9 cellular contexts compared by ENCODE assay signal in the genomic region with DNA sequence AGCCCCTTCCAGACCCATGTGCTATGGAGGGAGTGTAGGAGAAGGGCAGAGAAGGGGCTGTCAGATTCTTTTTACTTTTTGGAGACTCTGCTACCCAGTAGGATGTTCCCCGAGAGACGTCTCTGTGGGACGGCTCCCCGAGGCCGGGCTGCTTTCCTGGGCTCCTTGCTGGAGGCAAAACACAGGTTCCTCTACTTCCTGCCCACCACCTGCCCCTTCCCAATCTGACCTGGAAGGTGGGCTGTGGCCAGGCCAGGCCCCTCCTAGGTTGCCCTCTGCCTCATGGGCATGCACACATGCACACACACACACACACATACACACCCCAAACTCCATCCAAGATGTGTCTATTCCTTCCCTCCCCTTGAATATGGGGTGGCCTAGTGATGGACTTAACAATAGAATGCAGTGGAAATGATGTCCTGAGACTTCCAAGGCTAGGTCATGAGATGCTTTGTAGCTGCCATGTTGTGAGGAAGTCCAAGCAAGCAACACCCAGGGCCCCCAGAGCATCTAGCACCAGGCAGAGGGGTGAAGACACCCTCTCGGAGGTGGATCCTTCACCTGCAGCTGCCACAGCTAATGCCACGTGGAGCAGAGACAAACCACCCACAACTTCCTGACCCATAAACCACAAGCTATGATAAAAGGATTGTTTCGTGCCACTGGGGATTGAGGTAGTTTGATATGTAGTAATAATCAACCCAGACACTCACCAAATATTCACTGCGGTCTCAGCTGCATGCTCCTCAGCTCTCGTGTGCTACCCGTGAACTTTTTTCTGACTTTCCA. TPM values are rescaled to one million over a fixed set of nuclear protein-coding genes. Genes with fewer than 3 reads are reported as not detected.
DNase-seq lines count a peak whose midpoint lies in the region; ATAC-seq and TF ChIP-seq lines count a peak whose summit lies in the region.
"Had no signal": no experiment of that assay in that cellular context is flagged by ENCODE, and none has a peak within 500 bp of the region (broad histone marks: within the 10 kb centered on the region; RNA-seq: fewer than 3 reads in every experiment).

No MANE protein-coding gene starts in this region.

- peak; percentile 73 for DNase-seq in GM12865 (ENCODE audit: low read depth)
- peak in 2 of 3 donors; percentile 45 to 55 for DNase-seq in T-helper 17 cell
- no peak for DNase-seq in colonic mucosa
- peak; percentile 64 for DNase-seq in stimulated activated CD8-positive, alpha-beta memory T cell treated with anti-CD3 and anti-CD28 coated beads, Interleukin-4, amount 100 ng/mL, for 24 hours (ENCODE audit: low read depth)
- DNase-seq in DMS 273 treated with DMSO at 0.1 percent for 48 hours (lab: John Stamatoyannopoulos, UW), result no peak
- no peak for DNase-seq in SJCRH30

- intact Hi-C loops in colonic mucosa (cut with DNase I), result no loop called here

- peak; percentile 51 for ATAC-seq in HG02798 (IDR thresholded peaks at IDR 0.05; ENCODE audit: poor library complexity, unreplicated experiment)
- ATAC-seq in T-helper 17 cell, result peak; percentile 93
- ATAC-seq in GM19455 (IDR thresholded peaks at IDR 0.05; ENCODE audit: unreplicated experiment), result no peak

- peaks cover 4% of the 10 kb centered on the region for H3K27me3 Mint-ChIP-seq in T-helper 17 cell

- no peak for TF ChIP-seq CTCF in GM12865 (IDR thresholded peaks at IDR 0.05; ENCODE audit: insufficient read depth, low read depth, low read length, missing control alignments)
- TF ChIP-seq CTCF in colonic mucosa (IDR thresholded peaks at IDR 0.05), result no peak

- H3K4me1 ChIP-seq in colonic mucosa, result no peaks in the 10 kb centered on the region
- H3K4me1 ChIP-seq in SJCRH30, result peaks cover 50% of the 10 kb centered on the region

- H3K27ac Mint-ChIP-seq in T-helper 17 cell, result peak overlapping the region; percentile 44

- H3K27me3 ChIP-seq in colonic mucosa, result no peaks in the 10 kb centered on the region
- no peaks in the 10 kb centered on the region for H3K27me3 ChIP-seq in SJCRH30

- peaks cover 40% of the 10 kb centered on the region for H3K4me1 Mint-ChIP-seq in T-helper 17 cell

- H3K4me3 ChIP-seq in GM12865 (ENCODE audit: low read depth, low read length), result no peak overlapping the region
- no peak overlapping the region for H3K4me3 ChIP-seq in colonic mucosa
- no peak overlapping the region for H3K4me3 ChIP-seq in SJCRH30

- H3K4me3 Mint-ChIP-seq in T-helper 17 cell, result peak overlapping the region; percentile 4

- H3K36me3 Mint-ChIP-seq in T-helper 17 cell (ENCODE audit: low read depth), result peaks cover 4% of the 10 kb centered on the region

- H3K9me3 ChIP-seq in T-helper 17 cell (ENCODE audit: control insufficient read depth, low read length, poor library complexity, severe bottlenecking), result no peaks in the 10 kb centered on the region
- H3K9me3 ChIP-seq in colonic mucosa, result no peaks in the 10 kb centered on the region
- H3K9me3 ChIP-seq in SJCRH30 (replicated peaks), result no peaks in the 10 kb centered on the region

- no peak overlapping the region for H3K9ac ChIP-seq in colonic mucosa (ENCODE audit: low read depth in 2 of 2, low read length in 2 of 2)

- H3K27ac ChIP-seq in colonic mucosa (peak overlapping the region; percentile 61), SJCRH30 (no peak overlapping the region)

- H3K36me3 ChIP-seq in colonic mucosa (no peaks in the 10 kb centered on the region), SJCRH30 (no peaks in the 10 kb centered on the region)

RNA-seq across cellular contexts. Expression of gene ASB2, which starts 1.6 kb away (rescaled TPM):
- total RNA-seq in T-helper 17 cell, result 1 to 10 TPM; 2.3 to 6.5 TPM
- 10 to 100 TPM in 1 of 2 donors, 1 to 10 TPM in 1; 1.3 to 13.4 TPM for total RNA-seq in colonic mucosa
- 2.3 and 2.4 TPM in 2 replicates for total RNA-seq in SJCRH30 (2014; rRNA removed; shearing (Covaris generic))

RNA-seq across cellular contexts. Expression of gene CCDC197, which starts 19.1 kb away (rescaled TPM):
- total RNA-seq in T-helper 17 cell (not detected), colonic mucosa (not detected)
- total RNA-seq in SJCRH30 (2014; rRNA removed; shearing (Covaris generic)), result not detected in 2 replicates
- total RNA-seq: subcutaneous adipose tissue had no signal

RNA-seq across cellular contexts. Expression of gene OTUB2, which starts 48.2 kb away (rescaled TPM):
- total RNA-seq in T-helper 17 cell (under 1 TPM; 0.12 to 0.37 TPM), colonic mucosa (1 to 10 TPM; 2.2 to 2.7 TPM)
- 0.51 and 0.55 TPM in 2 replicates for total RNA-seq in SJCRH30 (2014; rRNA removed; shearing (Covaris generic))

RNA-seq across cellular contexts. Expression of gene FAM181A, which starts 50.8 kb away (rescaled TPM):
- total RNA-seq in T-helper 17 cell (not detected), colonic mucosa (not detected)
- not detected in 2 replicates for total RNA-seq in SJCRH30 (2014; rRNA removed; shearing (Covaris generic))
- total RNA-seq: subcutaneous adipose tissue had no signal

Comparison
In these comparisons a context has a peak if more than half of its experiments do, and no peak if none do; other contexts are left out.
1. DNase-seq: peak in GM12865 (single experiment), T-helper 17 cell (2 of 3) and stimulated activated CD8-positive, alpha-beta memory T cell treated with anti-CD3 and anti-CD28 coated beads, Interleukin-4, amount 100 ng/mL, for 24 hours (single experiment); none in colonic mucosa (single experiment), DMS 273 treated with DMSO at 0.1 percent for 48 hours (single experiment) and SJCRH30 (0 of 2).